ENCODE assay signal across 8 cellular contexts in genomic region chr7:1087462-1087809, GRCh38. TPM values are rescaled to one million over a fixed set of nuclear protein-coding genes. Genes with fewer than 3 reads are reported as not detected.
DNase-seq lines count a peak whose midpoint lies in the region; ATAC-seq and TF ChIP-seq lines count a peak whose summit lies in the region.

No MANE protein-coding gene starts in this region.

- CTCF ChIA-PET in mammary epithelial cell (lab: Charles Lee; ENCODE audit: low non-redundant PET), result no interaction called here

- H2AFZ ChIP-seq in mammary epithelial cell (ENCODE audit: low read depth, low read length), result peak overlapping the region; percentile 83

- in situ Hi-C loops in mammary epithelial cell (cut with MboI; ENCODE audit: low sequenced_read_pairs in 2 of 2), result no loop called here

- H3K4me3 ChIP-seq in heart right ventricle (peak overlapping the region in 9 of 10 donors; percentile 32 to 63 (median 51)), mammary epithelial cell (replicated peaks in 1 of 3; ENCODE audit: insufficient read depth in 1 of 3, low read depth in 2 of 3, low read length in 3 of 3) (peak overlapping the region; percentile 38 to 45 (median 43)), mesodermal cell (ENCODE audit: extremely low read depth, insufficient read depth, low read length, poor library complexity, severe bottlenecking) (peak overlapping the region; percentile 32), uterus (peak overlapping the region; percentile 21 to 36)

- BruUV-seq in mammary epithelial cell (replicated peaks; lab: Mats Ljungman, UMichigan), result no TSS peak

- peaks cover 0 to 15% (median 4%) of the 10 kb centered on the region in 9 donors for H3K36me3 ChIP-seq in heart right ventricle
- no peaks in the 10 kb centered on the region for H3K36me3 ChIP-seq in mammary epithelial cell (ENCODE audit: insufficient read depth, low read length)
- peaks cover 11% of the 10 kb centered on the region for H3K36me3 ChIP-seq in mesodermal cell (ENCODE audit: control insufficient read depth, insufficient read depth, low read length)
- H3K36me3 ChIP-seq in uterus, result no peaks in the 10 kb centered on the region

- H4K20me1 ChIP-seq in mammary epithelial cell (ENCODE audit: insufficient read depth, low read length), result no peaks in the 10 kb centered on the region

- no peak overlapping the region for H3K9ac ChIP-seq in mammary epithelial cell (ENCODE audit: insufficient read depth, low read length)

- H3K27me3 ChIP-seq in heart right ventricle (no peaks in the 10 kb centered on the region), mammary epithelial cell (ENCODE audit: insufficient read depth, low read length) (no peaks in the 10 kb centered on the region), uterus (no peaks in the 10 kb centered on the region)

- ATAC-seq in heart right ventricle (no peak), left ventricle myocardium superior (no peak), GM21515 (IDR thresholded peaks at IDR 0.05; ENCODE audit: unreplicated experiment) (no peak)

- H3K9me3 ChIP-seq in heart right ventricle, result no peaks in the 10 kb centered on the region
- no peaks in the 10 kb centered on the region for H3K9me3 ChIP-seq in mammary epithelial cell (replicated peaks; ENCODE audit: insufficient read depth, low read length)
- H3K9me3 ChIP-seq in mesodermal cell (ENCODE audit: control insufficient read depth, low read length), result no peaks in the 10 kb centered on the region
- H3K9me3 ChIP-seq in uterus, result no peaks in the 10 kb centered on the region

- TF ChIP-seq CTCF in heart right ventricle (IDR thresholded peaks at IDR 0.05), result no peak
- TF ChIP-seq CTCF in mammary epithelial cell (conservative IDR thresholded peaks at IDR 0.05 in 1 of 2, IDR thresholded peaks at IDR 0.05 in 1 of 2; ENCODE audit: extremely low read depth in 1 of 2, insufficient read depth in 1 of 2, low read depth in 1 of 2, low read length in 2 of 2), result no peak
- TF ChIP-seq CTCF in uterus (IDR thresholded peaks at IDR 0.05), result no peak

- peak overlapping the region; percentile 87 for H3K4me2 ChIP-seq in mammary epithelial cell (ENCODE audit: insufficient read depth, low read depth, low read length)

- intact Hi-C loops in heart right ventricle (cut with DNase I) (loop anchor here in 9 of 10 donors (1.0 to 10.0 kb wide), 10 partner anchors 17 to 89 kb away; partner anchors contain the start of gene ZFAND2A (in 1 of the 9)), left ventricle myocardium superior (cut with micrococcal nuclease) (no loop called here), mammary epithelial cell (cut with micrococcal nuclease) (loop anchor here (1.0 to 2.0 kb wide), 2 partner anchors 51 to 89 kb away; a partner anchor contains a TSS), uterus (cut with DNase I; ENCODE audit: low total_unique reads) (no loop called here)

- 29 to 33% methylated on average over 6 of the region's 6 CpGs for WGBS in heart right ventricle, 2 donors
- WGBS in mammary epithelial cell (ENCODE audit: low coverage, missing lambda C conversion rate), result 44% methylated on average over 6 of the region's 6 CpGs
- 77 to 80% methylated on average over 5 of the region's 6 CpGs for WGBS in mesodermal cell (ENCODE audit: insufficient coverage in 2 of 2), 2 experiments

- no peak for TF ChIP-seq POLR2A in uterus (IDR thresholded peaks at IDR 0.05)

- dilution Hi-C loops in mammary epithelial cell (cut with HindIII; ENCODE audit: low sequenced_read_pairs), result no loop called here

- H3K79me2 ChIP-seq in mammary epithelial cell (ENCODE audit: insufficient read depth, low read length), result peaks cover 11% of the 10 kb centered on the region

- H3K4me1 ChIP-seq in heart right ventricle (peaks cover 12 to 44% (median 24%) of the 10 kb centered on the region in 9 donors), mammary epithelial cell (ENCODE audit: insufficient read depth, low read length) (peaks cover 21% of the 10 kb centered on the region), mesodermal cell (ENCODE audit: control insufficient read depth, insufficient read depth, low read length, poor library complexity, severe bottlenecking) (peaks cover 41% of the 10 kb centered on the region), uterus (peaks cover 0 to 3% of the 10 kb centered on the region in 2 donors)

- H3K27ac ChIP-seq in heart right ventricle, result peak overlapping the region in 5 of 10 donors; percentile 6 to 71 (median 67)
- no peak overlapping the region for H3K27ac ChIP-seq in mammary epithelial cell (ENCODE audit: insufficient read depth, low read depth, low read length)
- peak overlapping the region; percentile 70 for H3K27ac ChIP-seq in mesodermal cell (ENCODE audit: low read depth, low read length, severe bottlenecking)
- H3K27ac ChIP-seq in uterus, result peak overlapping the region; percentile 11 to 74

- no peak for DNase-seq in heart right ventricle
- DNase-seq in left ventricle myocardium superior, result no peak
- no peak for DNase-seq in mammary epithelial cell
- DNase-seq in uterus, result no peak
- no peak for DNase-seq in NCI-H748 (lab: John Stamatoyannopoulos, UW; ENCODE audit: unreplicated experiment)
- DNase-seq in NCI-H1436 treated with DMSO at 0.1 percent for 48 hours (lab: John Stamatoyannopoulos, UW), result no peak

RNA-seq across cellular contexts. Expression of gene GPER1, which starts 0.5 kb away (rescaled TPM):
- total RNA-seq in heart right ventricle (1 to 10 TPM; 1.1 to 4.7 (median 1.7) TPM), left ventricle myocardium superior (2.8 TPM), mammary epithelial cell (under 1 TPM; 0.33 to 0.45 TPM), uterus (10 to 100 TPM in 1 of 4 donors, 1 to 10 TPM in 3; 1.3 to 10.6 (median 5.0) TPM)
- polyA plus RNA-seq in heart right ventricle (1 to 10 TPM; 3.0 to 4.5 TPM), mammary epithelial cell (1.1 TPM)
- polyA minus RNA-seq in mammary epithelial cell, result 1.3 TPM
- polyA plus RNA-seq in mesodermal cell (2013, experiment 1 of 2), result 4.8 TPM
- polyA plus RNA-seq in mesodermal cell (2013, experiment 2 of 2), result 7.1 TPM

RNA-seq across cellular contexts. Expression of gene GPR146, which starts 43.1 kb away (rescaled TPM):
- total RNA-seq in heart right ventricle (10 to 100 TPM; 15.1 to 34.5 (median 22.7) TPM), left ventricle myocardium superior (41.5 TPM), mammary epithelial cell (under 1 TPM; 0.17 to 0.61 TPM), uterus (100 to 1,000 TPM in 1 of 4 donors, 10 to 100 TPM in 3; 10.0 to 110 (median 32.9) TPM)
- polyA plus RNA-seq in heart right ventricle (10 to 100 TPM; 13.3 to 28.7 TPM), mammary epithelial cell (1.4 TPM)
- polyA minus RNA-seq in mammary epithelial cell, result not detected
- polyA plus RNA-seq in mesodermal cell (2013, experiment 1 of 2), result 0.96 TPM
- polyA plus RNA-seq in mesodermal cell (2013, experiment 2 of 2), result 0.86 TPM

Comparison
In these comparisons a context has a peak if more than half of its experiments do, and no peak if none do; other contexts are left out.
1. intact Hi-C loops: an anchor here in heart right ventricle (1.0 to 10.0 kb wide) and mammary epithelial cell (1.0 to 2.0 kb wide); none called in left ventricle myocardium superior and uterus.
2. RNA of gene GPR146, which starts 43.1 kb away (total RNA-seq): 41.5 TPM in left ventricle myocardium superior (single experiment), 10.0 to 110 TPM in uterus and 15.1 to 34.5 TPM in heart right ventricle; 0.17 to 0.61 TPM in mammary epithelial cell; every median in the first group is over 4 times any median in the second.
3. Peak in every context shown above with its lines, with median percentiles within 50 percentile points of each other: H3K4me3 ChIP-seq.